In the genomic region with DNA sequence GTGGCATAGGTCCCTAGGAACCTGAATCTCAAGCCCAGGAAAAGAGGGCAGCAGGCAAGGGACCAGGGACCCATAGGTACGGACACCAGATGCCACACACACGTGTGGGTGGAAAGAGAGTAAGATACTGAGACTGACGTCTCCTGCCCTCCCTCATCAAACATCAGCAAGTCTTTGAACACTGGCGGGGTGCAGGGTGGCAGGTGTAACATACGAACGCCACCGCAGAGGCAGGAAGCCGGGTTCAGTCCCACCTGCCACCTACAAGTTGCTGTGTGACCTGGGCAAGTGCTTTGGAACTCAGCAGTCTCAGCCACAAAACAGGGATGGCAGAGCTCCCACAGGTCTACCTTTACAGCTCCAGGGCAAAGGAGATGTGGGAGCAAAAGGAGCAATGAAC, we compare ENCODE assay signal across 10 cellular contexts. TPM values are rescaled to one million over a fixed set of nuclear protein-coding genes. Genes with fewer than 3 reads are reported as not detected.
DNase-seq lines count a peak whose midpoint lies in the region; ATAC-seq and TF ChIP-seq lines count a peak whose summit lies in the region.
"Had no signal": no experiment of that assay in that cellular context is flagged by ENCODE, and none has a peak within 500 bp of the region (broad histone marks: within the 10 kb centered on the region; RNA-seq: fewer than 3 reads in every experiment).

No MANE protein-coding gene starts in this region.

- H3K27ac ChIP-seq in BLaER1 (no peak overlapping the region), sigmoid colon (peak overlapping the region; percentile 98 to 100 (median 100)), vagina (no peak overlapping the region)

- H3K4me3 ChIP-seq in BLaER1 = no peak overlapping the region
- H3K4me3 ChIP-seq in sigmoid colon = peak overlapping the region in 1 of 4 donors; percentile 1
- no peak overlapping the region for H3K4me3 ChIP-seq in vagina

- TF ChIP-seq POLR2A in sigmoid colon (IDR thresholded peaks at IDR 0.05) = no peak
- TF ChIP-seq POLR2A in vagina (IDR thresholded peaks at IDR 0.05) = no peak

- H3K9me3 ChIP-seq in BLaER1 (peaks cover 4% of the 10 kb centered on the region), sigmoid colon (no peaks in the 10 kb centered on the region), vagina (no peaks in the 10 kb centered on the region)

- H3K36me3 ChIP-seq in BLaER1 (peaks cover 42% of the 10 kb centered on the region), sigmoid colon (peaks cover 3 to 16% (median 9%) of the 10 kb centered on the region in 4 donors), vagina (no peaks in the 10 kb centered on the region)

- ATAC-seq in HG03354 (IDR thresholded peaks at IDR 0.05; ENCODE audit: poor library complexity, severe bottlenecking, unreplicated experiment) (no peak), GM19395 (IDR thresholded peaks at IDR 0.05; ENCODE audit: unreplicated experiment) (no peak)

- WGBS in sigmoid colon, 2 donors = 46 to 55% methylated on average over 8 of the region's 8 CpGs

- peak overlapping the region; percentile 49; the same call in 1 of the 2 replicates for H3K4me2 ChIP-seq in BLaER1

- DNase-seq in T-helper 9 cell (peak; percentile 46), sigmoid colon (peak; percentile 57), SHP77 treated with DMSO at 0.1 percent for 48 hours (lab: John Stamatoyannopoulos, UW) (no peak), vagina (ENCODE audit: extremely low spot score in 2 of 2) (no peak)
- peak; percentile 17 for DNase-seq in activated naive CD8-positive, alpha-beta T cell treated with anti-CD3 and anti-CD28 coated beads, Interleukin-2, amount 50 U/mL, for 16 hours (ENCODE audit: low read depth, low spot score)
- DNase-seq: cortex of kidney, NCI-H2171 treated with DMSO at 0.1 percent for 48 hours had no signal

- H3K27me3 ChIP-seq in BLaER1 = no peaks in the 10 kb centered on the region
- no peaks in the 10 kb centered on the region for H3K27me3 ChIP-seq in sigmoid colon
- no peaks in the 10 kb centered on the region for H3K27me3 ChIP-seq in vagina

- TF ChIP-seq EP300 in sigmoid colon (IDR thresholded peaks at IDR 0.05) = no peak

- no peak overlapping the region for H3K9ac ChIP-seq in BLaER1

- TF ChIP-seq CTCF in sigmoid colon (IDR thresholded peaks at IDR 0.05) (no peak), vagina (IDR thresholded peaks at IDR 0.05) (no peak)

- peaks cover 96% of the 10 kb centered on the region for H4K20me1 ChIP-seq in BLaER1

- intact Hi-C loops in sigmoid colon (cut with DNase I) (no loop called here), vagina (cut with DNase I) (no loop called here)

- H3K4me1 ChIP-seq in BLaER1 = peaks cover 47% of the 10 kb centered on the region
- peaks cover 0 to 100% (median 100%) of the 10 kb centered on the region in 4 donors for H3K4me1 ChIP-seq in sigmoid colon
- H3K4me1 ChIP-seq in vagina = peaks cover 70% of the 10 kb centered on the region

RNA-seq across cellular contexts. Expression of a gene that starts 11.1 kb away (rescaled TPM):
- total RNA-seq in sigmoid colon = 1,000 to 10,000 TPM in 1 of 4 donors, 100 to 1,000 TPM in 3; 372 to 1,069 (median 688) TPM
- 10 to 100 TPM; 20.1 to 98.1 (median 24.0) TPM for polyA plus RNA-seq in sigmoid colon
- 209 TPM for total RNA-seq in vagina

Comparison
In these comparisons a context has a peak if more than half of its experiments do, and no peak if none do; other contexts are left out.
1. H3K27ac ChIP-seq: peak in sigmoid colon (4 of 4); none in BLaER1 (single experiment) and vagina (single experiment).
2. DNase-seq: peak in T-helper 9 cell (single experiment), activated naive CD8-positive, alpha-beta T cell treated with anti-CD3 and anti-CD28 coated beads, Interleukin-2, amount 50 U/mL, for 16 hours (single experiment) and sigmoid colon (single experiment); none in SHP77 treated with DMSO at 0.1 percent for 48 hours (single experiment) and vagina (0 of 2).